Comparison of ENCODE assay signal across 16 cellular contexts in the genomic region with DNA sequence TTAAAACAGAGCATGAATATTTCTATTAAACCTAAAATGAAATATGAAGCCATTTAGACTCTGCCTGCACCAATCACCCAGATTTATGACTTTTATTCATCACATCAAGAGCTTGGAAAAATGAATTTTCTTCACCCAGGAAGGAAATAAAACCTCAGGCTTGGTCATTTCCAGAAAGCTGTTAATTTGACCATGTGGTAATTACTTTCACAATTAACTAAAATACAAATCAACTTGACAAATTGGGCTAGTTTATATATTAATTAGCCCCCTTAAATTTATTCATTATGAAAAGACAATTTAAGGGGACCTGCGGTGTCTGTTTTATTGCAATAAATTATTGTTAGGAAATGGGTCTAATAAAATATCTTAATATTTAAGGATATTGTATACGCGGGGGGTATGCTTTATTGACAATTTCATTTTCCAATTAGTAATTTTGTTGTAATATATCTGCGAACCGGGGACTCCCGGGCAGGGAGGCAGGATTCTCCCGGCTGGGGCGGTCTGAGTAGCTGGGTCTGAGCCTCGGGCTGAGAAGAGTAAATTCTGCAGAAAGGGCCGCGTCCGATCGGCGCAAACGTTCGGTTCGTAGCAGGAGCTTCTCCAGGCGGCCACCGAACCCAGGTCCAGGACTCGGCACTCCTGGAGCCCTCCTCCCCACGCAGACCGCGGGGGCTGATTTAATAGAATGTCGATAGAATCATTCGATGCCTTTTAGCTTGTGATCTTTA. TPM values are rescaled to one million over a fixed set of nuclear protein-coding genes. Genes with fewer than 3 reads are reported as not detected.
"Had no signal": no experiment of that assay in that cellular context is flagged by ENCODE, and none has a peak within 500 bp of the region (broad histone marks: within the 10 kb centered on the region; RNA-seq: fewer than 3 reads in every experiment).

No MANE protein-coding gene starts in this region.

- H3K36me3 Mint-ChIP-seq: memory B cell; stimulated activated memory B cell treated with anti-CD40 and anti-IgM and Interleukin-4, amounts not matched to agents 10 μg/mL and 1 μg/mL and 100 μg/mL, for 72 hours had no signal

- H3K36me3 ChIP-seq: esophagus muscularis mucosa, spleen, transverse colon had no signal

- H3K27ac ChIP-seq: esophagus muscularis mucosa, spleen, transverse colon had no signal

- ATAC-seq: activated CD4-positive, CD25-positive, alpha-beta regulatory T cell treated with anti-CD3 and anti-CD28 coated beads, Interleukin-2, amount 50 U/mL, for 24 hours; left lobe of liver; sciatic nerve; stimulated activated memory B cell treated with anti-CD40 and anti-IgM and Interleukin-4, amounts not matched to agents 10 μg/mL and 1 μg/mL and 100 μg/mL, for 72 hours had no signal

- DNase-seq: activated CD4-positive, alpha-beta T cell treated with anti-CD3 and anti-CD28 coated beads, Interleukin-2, amount 50 U/mL, for 4 hours; activated gamma-delta T cell treated with Interleukin-2 at 50 U/mL for 16 hours; activated T-cell treated with anti-CD3 and anti-CD28 coated beads, Interleukin-2, amount 50 U/mL, for 72 hours; glutamatergic neuron; stimulated activated CD4-positive, alpha-beta T cell treated with anti-CD3 and anti-CD28 coated beads, Interleukin-1b, Interleukin-23, amount 100 ng/mL, for 48 hours; transverse colon had no signal

- H3K27ac Mint-ChIP-seq: stimulated activated memory B cell treated with anti-CD40 and anti-IgM and Interleukin-4, amounts not matched to agents 10 μg/mL and 1 μg/mL and 100 μg/mL, for 72 hours had no signal

- H3K9me3 Mint-ChIP-seq: activated T-cell treated with anti-CD3 and anti-CD28 coated beads, Interleukin-2, amount 50 U/mL, for 72 hours; memory B cell; T-helper 2 cell treated with Interferon-gamma antibody and Interleukin-4, amounts not matched to agents 5 μg/mL and 100 μg/mL, for 36 hours had no signal

- H3K9me3 ChIP-seq: esophagus muscularis mucosa, spleen, transverse colon had no signal

RNA-seq across cellular contexts. Expression of a gene that starts 9.4 kb away (rescaled TPM):
- total RNA-seq: astrocyte, esophagus muscularis mucosa, fibroblast of villous mesenchyme, left lobe of liver, sciatic nerve had no signal
- polyA plus RNA-seq: spleen had no signal
